ENCODE assay signal across 8 cellular contexts in the genomic region with DNA sequence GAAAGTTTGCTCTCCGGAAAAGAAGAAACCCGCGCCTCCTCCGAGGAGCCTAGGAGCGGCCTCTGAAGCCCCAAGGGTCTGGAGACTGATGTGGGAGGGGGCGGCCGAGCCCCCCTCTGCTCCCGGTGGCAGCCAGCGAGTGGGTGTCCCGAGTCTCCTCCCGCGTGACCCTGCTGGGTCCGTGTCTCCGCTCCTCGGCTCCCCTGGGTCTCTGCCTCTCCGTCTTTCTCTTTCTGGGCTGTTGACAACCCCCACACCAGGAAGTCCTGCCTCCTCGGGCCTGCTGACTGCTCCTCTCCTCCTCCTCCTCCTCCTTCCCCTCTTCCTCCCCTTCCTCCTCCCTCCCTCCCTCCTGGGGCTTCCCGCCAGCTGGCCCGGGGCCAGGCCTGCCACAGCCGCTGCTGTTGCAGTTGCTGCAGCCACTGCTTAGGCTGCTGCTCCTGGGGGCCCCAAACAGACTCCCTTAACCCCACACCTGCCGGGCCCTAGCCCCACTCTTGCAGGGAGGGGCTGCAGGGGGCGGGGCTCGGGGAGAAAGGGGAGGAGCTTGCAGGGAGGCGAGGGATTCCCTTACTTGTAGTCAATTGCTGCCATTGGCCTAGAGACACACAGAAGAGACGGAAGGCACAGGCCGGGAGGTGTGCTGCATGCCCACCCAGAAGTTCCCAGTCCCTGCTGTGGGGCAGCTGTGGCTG. TPM values are rescaled to one million over a fixed set of nuclear protein-coding genes. Genes with fewer than 3 reads are reported as not detected.
DNase-seq lines count a peak whose midpoint lies in the region; ATAC-seq and TF ChIP-seq lines count a peak whose summit lies in the region.

TSS of gene TSC22D4 (minus strand) at position 249 of the 695 bp plus-strand sequence. CDS start 1,176 bp downstream, outside the sequence.

- ATAC-seq in HG02840 (IDR thresholded peaks at IDR 0.05; ENCODE audit: low FRiP score, unreplicated experiment) (peak; percentile 47), upper lobe of left lung (ENCODE audit: low FRiP score in 2 of 2) (peak; percentile 94 to 95)

- DNase-seq in GM12865 (ENCODE audit: low read depth) (peak; percentile 96), NCI-H1694 treated with DMSO at 0.1 percent for 48 hours (lab: John Stamatoyannopoulos, UW) (peak; percentile 80), T-helper 2 cell (peak; percentile 77 to 96 (median 87)), amygdala (lab: John Stamatoyannopoulos, UW) (peak; percentile 66 to 98 (median 94)), left ventricle myocardium inferior (peak; percentile 95), progenitor cell of endocrine pancreas (ENCODE audit: low spot score, unreplicated experiment) (peak; percentile 75), upper lobe of left lung (peak; percentile 96 to 100)

- TF ChIP-seq EP300 in upper lobe of left lung (IDR thresholded peaks at IDR 0.05): peak in 1 of 4 donors; percentile 50

- no peaks in the 10 kb centered on the region for H3K27me3 ChIP-seq in left ventricle myocardium inferior (ENCODE audit: low read depth)
- H3K27me3 ChIP-seq in upper lobe of left lung: no peaks in the 10 kb centered on the region

- H3K27ac ChIP-seq in left ventricle myocardium inferior (replicated peaks): peak within 1 kb of the TSS; percentile 97
- H3K27ac ChIP-seq in upper lobe of left lung: peak within 1 kb of the TSS; percentile 87 to 99 (median 95)

- H3K36me3 Mint-ChIP-seq in progenitor cell of endocrine pancreas (ENCODE audit: insufficient read depth): no peaks in the 10 kb centered on the region

- H3K9me3 Mint-ChIP-seq in progenitor cell of endocrine pancreas (ENCODE audit: low read depth): no peaks in the 10 kb centered on the region

- intact Hi-C loops in left ventricle myocardium inferior (cut with micrococcal nuclease): loop anchor here (10.0 kb wide), 1 partner anchor 66 kb away; no protein-coding TSS in a partner anchor

- no peaks in the 10 kb centered on the region for H3K27me3 Mint-ChIP-seq in progenitor cell of endocrine pancreas

- peak within 1 kb of the TSS; percentile 79 for H3K27ac Mint-ChIP-seq in progenitor cell of endocrine pancreas

- H3K4me1 ChIP-seq in left ventricle myocardium inferior: peaks cover 67% of the 10 kb centered on the region
- peaks cover 41 to 65% (median 49%) of the 10 kb centered on the region in 4 donors for H3K4me1 ChIP-seq in upper lobe of left lung

- 0 to 1% methylated on average over 20 to 21 of the region's 26 CpGs for WGBS in upper lobe of left lung, 2 donors

- H3K4me3 Mint-ChIP-seq in progenitor cell of endocrine pancreas (ENCODE audit: low read depth): peak within 1 kb of the TSS; percentile 80

- H3K4me1 Mint-ChIP-seq in progenitor cell of endocrine pancreas (ENCODE audit: low read depth): peaks cover 10% of the 10 kb centered on the region

- H3K9me3 ChIP-seq in left ventricle myocardium inferior (replicated peaks): no peaks in the 10 kb centered on the region
- no peaks in the 10 kb centered on the region for H3K9me3 ChIP-seq in upper lobe of left lung

- H3K4me3 ChIP-seq in GM12865 (ENCODE audit: low read depth, low read length) (peak within 1 kb of the TSS; percentile 64), left ventricle myocardium inferior (peak within 1 kb of the TSS; percentile 99), upper lobe of left lung (peak within 1 kb of the TSS; percentile 91 to 99 (median 98))

- peaks cover 9% of the 10 kb centered on the region for H3K36me3 ChIP-seq in left ventricle myocardium inferior
- peaks cover under 1 to 13% (median 8%) of the 10 kb centered on the region in 4 donors for H3K36me3 ChIP-seq in upper lobe of left lung

- TF ChIP-seq POLR2A in upper lobe of left lung (IDR thresholded peaks at IDR 0.05): peak in 3 of 4 donors; percentile 40 to 98 (median 96)

- TF ChIP-seq CTCF in GM12865 (IDR thresholded peaks at IDR 0.05; ENCODE audit: insufficient read depth, low read depth, low read length, missing control alignments) (no peak), left ventricle myocardium inferior (IDR thresholded peaks at IDR 0.05; ENCODE audit: borderline replicate concordance) (no peak), progenitor cell of endocrine pancreas (IDR thresholded peaks at IDR 0.05; ENCODE audit: unreplicated experiment) (no peak), upper lobe of left lung (IDR thresholded peaks at IDR 0.05) (peak in 1 of 6 experiments; percentile 13)

RNA-seq across cellular contexts. Expression of gene TSC22D4, which starts in this region (rescaled TPM):
- total RNA-seq in left ventricle myocardium inferior (47.5 TPM), progenitor cell of endocrine pancreas (27.9 and 32.2 TPM in 2 replicates), upper lobe of left lung (10 to 100 TPM; 25.7 to 91.2 (median 69.0) TPM)

Comparison
In these comparisons a context has a peak if more than half of its experiments do, and no peak if none do; other contexts are left out.
1. Peak in every context shown above with its lines: DNase-seq, ATAC-seq, H3K4me3 ChIP-seq and H3K27ac ChIP-seq.